Comparison of ENCODE assay signal across 9 cellular contexts in genomic region chr12:6608592-6609311, GRCh38. TPM values are rescaled to one million over a fixed set of nuclear protein-coding genes. Genes with fewer than 3 reads are reported as not detected.
DNase-seq lines count a peak whose midpoint lies in the region; ATAC-seq, FAIRE-seq and TF ChIP-seq lines count a peak whose summit lies in the region.
"Had no signal": no experiment of that assay in that cellular context is flagged by ENCODE, and none has a peak within 500 bp of the region (broad histone marks: within the 10 kb centered on the region; RNA-seq: fewer than 3 reads in every experiment).

No MANE protein-coding gene starts in this region.

- no peak for ATAC-seq in HG03045 (IDR thresholded peaks at IDR 0.05; ENCODE audit: unreplicated experiment)

- H3K27ac ChIP-seq in WERI-Rb-1 (peak overlapping the region; percentile 88), kidney (ENCODE audit: low read depth in 2 of 2, low read length in 2 of 2) (no peak overlapping the region), testis (peak overlapping the region; percentile 4 to 82)

- no peaks in the 10 kb centered on the region for H3K27me3 Mint-ChIP-seq in activated CD4-positive, alpha-beta T cell treated with anti-CD3 and anti-CD28 coated beads, Interleukin-2, amount 10 ng/mL, durations not matched to agents 24 days and 14 days

- peaks cover 25% of the 10 kb centered on the region for H3K36me3 ChIP-seq in WERI-Rb-1
- no peaks in the 10 kb centered on the region for H3K36me3 ChIP-seq in kidney (ENCODE audit: control insufficient read depth in 1 of 2, insufficient read depth in 2 of 2, low read length in 2 of 2)
- no peaks in the 10 kb centered on the region for H3K36me3 ChIP-seq in testis (ENCODE audit: low read depth, missing control alignments)

- TF ChIP-seq CTCF in WERI-Rb-1 (IDR thresholded peaks at IDR 0.05; ENCODE audit: low read depth, low read length) (no peak), kidney (IDR thresholded peaks at IDR 0.05; ENCODE audit: borderline replicate concordance, extremely low read depth, insufficient read depth) (no peak), testis (IDR thresholded peaks at IDR 0.05) (no peak)

- FAIRE-seq in kidney (lab: Jason Lieb, UNC), result no peak

- H3K27me3 ChIP-seq in WERI-Rb-1 (ENCODE audit: insufficient read depth, low read depth, severe bottlenecking), result no peaks in the 10 kb centered on the region
- H3K27me3 ChIP-seq in testis, result no peaks in the 10 kb centered on the region

- H3K36me3 Mint-ChIP-seq in activated CD4-positive, alpha-beta T cell treated with anti-CD3 and anti-CD28 coated beads, Interleukin-2, amount 10 ng/mL, durations not matched to agents 24 days and 14 days (ENCODE audit: low read depth), result peaks cover 15% of the 10 kb centered on the region

- intact Hi-C loops in activated CD4-positive, alpha-beta T cell treated with anti-CD3 and anti-CD28 coated beads, Interleukin-2, amount 10 ng/mL, durations not matched to agents 24 days and 14 days (cut with micrococcal nuclease), result loop anchor here (1.0 to 5.0 kb wide), 3 partner anchors 81 to 264 kb away; partner anchors contain the start of genes CD4, SPSB2 and ZNF384
- intact Hi-C loops in kidney (cut with DNase I), result no loop called here
- intact Hi-C loops in testis (cut with DNase I; ENCODE audit: low total_unique reads), result loop anchor here (10.0 kb wide), 1 partner anchor 54 kb away; the partner anchor contains the start of gene IFFO1

- peaks cover 4% of the 10 kb centered on the region for H3K9me3 ChIP-seq in WERI-Rb-1 (ENCODE audit: severe bottlenecking)
- no peaks in the 10 kb centered on the region for H3K9me3 ChIP-seq in kidney (ENCODE audit: control insufficient read depth in 1 of 2, low read length in 2 of 2)
- H3K9me3 ChIP-seq in testis, result no peaks in the 10 kb centered on the region

- no peak overlapping the region for H3K27ac Mint-ChIP-seq in activated CD4-positive, alpha-beta T cell treated with anti-CD3 and anti-CD28 coated beads, Interleukin-2, amount 10 ng/mL, durations not matched to agents 24 days and 14 days
- H3K27ac Mint-ChIP-seq: T-helper 1 cell treated with Interleukin-12 subunit alpha and Interleukin-12 subunit beta and Interleukin-4 antibody, amounts not matched to agents 30 μg/mL and 1 μg/mL, for 36 hours had no signal

- peaks cover 42% of the 10 kb centered on the region for H3K4me1 Mint-ChIP-seq in activated CD4-positive, alpha-beta T cell treated with anti-CD3 and anti-CD28 coated beads, Interleukin-2, amount 10 ng/mL, durations not matched to agents 24 days and 14 days

- H3K4me3 ChIP-seq in WERI-Rb-1 (ENCODE audit: low read depth, low read length), result no peak overlapping the region
- H3K4me3 ChIP-seq in kidney (ENCODE audit: low read length in 2 of 2), result no peak overlapping the region
- no peak overlapping the region for H3K4me3 ChIP-seq in testis

- no peak for TF ChIP-seq POLR2A in testis (IDR thresholded peaks at IDR 0.05)

- no peaks in the 10 kb centered on the region for H3K9me3 Mint-ChIP-seq in activated CD4-positive, alpha-beta T cell treated with anti-CD3 and anti-CD28 coated beads, Interleukin-2, amount 10 ng/mL, durations not matched to agents 24 days and 14 days
- H3K9me3 Mint-ChIP-seq: T-helper 1 cell treated with Interleukin-12 subunit alpha and Interleukin-12 subunit beta and Interleukin-4 antibody, amounts not matched to agents 30 μg/mL and 1 μg/mL, for 36 hours had no signal

- peaks cover 33 to 36% of the 10 kb centered on the region in 2 donors for H3K4me1 ChIP-seq in kidney (ENCODE audit: control insufficient read depth in 1 of 2, insufficient read depth in 1 of 2, low read depth in 1 of 2, low read length in 2 of 2)
- H3K4me1 ChIP-seq in testis, result peaks cover 43% of the 10 kb centered on the region

- DNase-seq in activated CD4-positive, alpha-beta T cell treated with anti-CD3 and anti-CD28 coated beads, Interleukin-2, amount 10 ng/mL, durations not matched to agents 24 days and 14 days, result peak; percentile 77
- no peak for DNase-seq in activated CD4-positive, alpha-beta T cell treated with anti-CD3 and anti-CD28 coated beads, Interleukin-2, amount 50 U/mL, for 4 hours
- DNase-seq in WERI-Rb-1, result peak; percentile 36
- DNase-seq in kidney, result peak; percentile 82
- DNase-seq in testis, result peak; percentile 28
- no peak for DNase-seq in NOMO-1 treated with dmso at 0.1 percent for 144 hours (lab: John Stamatoyannopoulos, UW; ENCODE audit: unreplicated experiment)
- no peak for DNase-seq in RKO (ENCODE audit: low spot score)

- no peak overlapping the region for H3K4me3 Mint-ChIP-seq in activated CD4-positive, alpha-beta T cell treated with anti-CD3 and anti-CD28 coated beads, Interleukin-2, amount 10 ng/mL, durations not matched to agents 24 days and 14 days
- H3K4me3 Mint-ChIP-seq: T-helper 1 cell treated with Interleukin-12 subunit alpha and Interleukin-12 subunit beta and Interleukin-4 antibody, amounts not matched to agents 30 μg/mL and 1 μg/mL, for 36 hours had no signal

- 51 to 55% methylated on average over 8 of the region's 8 CpGs for WGBS in testis, 2 donors

- H3K9ac ChIP-seq in kidney (ENCODE audit: low read length in 2 of 2), result no peak overlapping the region

RNA-seq across cellular contexts. Expression of gene CHD4, which starts 1.6 kb away (rescaled TPM):
- 356 and 363 TPM in 2 replicates for total RNA-seq in activated CD4-positive, alpha-beta T cell treated with anti-CD3 and anti-CD28 coated beads, Interleukin-2, amount 10 ng/mL, durations not matched to agents 24 days and 14 days
- total RNA-seq in kidney, result 224 TPM
- polyA plus RNA-seq in kidney (ENCODE audit: insufficient read depth, low read depth, low replicate concordance), result 109 TPM
- total RNA-seq in testis, result 100 to 1,000 TPM; 314 to 328 TPM
- 160 TPM for polyA plus RNA-seq in testis (ENCODE audit: insufficient read depth, low read depth, low replicate concordance)

RNA-seq across cellular contexts. Expression of gene LPAR5, which starts 27.0 kb away (rescaled TPM):
- total RNA-seq in activated CD4-positive, alpha-beta T cell treated with anti-CD3 and anti-CD28 coated beads, Interleukin-2, amount 10 ng/mL, durations not matched to agents 24 days and 14 days, result 3.3 and 4.2 TPM in 2 replicates
- total RNA-seq in kidney, result 4.9 TPM
- 0.97 TPM for polyA plus RNA-seq in kidney (ENCODE audit: insufficient read depth, low read depth, low replicate concordance)
- total RNA-seq in testis, result 1 to 10 TPM; 1.5 to 2.4 TPM
- 3.1 TPM for polyA plus RNA-seq in testis (ENCODE audit: insufficient read depth, low read depth, low replicate concordance)

RNA-seq across cellular contexts. Expression of gene ACRBP, which starts 38.5 kb away (rescaled TPM):
- total RNA-seq in activated CD4-positive, alpha-beta T cell treated with anti-CD3 and anti-CD28 coated beads, Interleukin-2, amount 10 ng/mL, durations not matched to agents 24 days and 14 days, result 0.47 and 0.64 TPM in 2 replicates
- total RNA-seq in kidney, result 3.4 TPM
- polyA plus RNA-seq in kidney (ENCODE audit: insufficient read depth, low read depth, low replicate concordance), result 2.1 TPM
- total RNA-seq in testis, result 100 to 1,000 TPM; 172 to 241 TPM
- polyA plus RNA-seq in testis (ENCODE audit: insufficient read depth, low read depth, low replicate concordance), result 715 TPM

RNA-seq across cellular contexts. Expression of gene NOP2, which starts 40.7 kb away (rescaled TPM):
- 192 and 193 TPM in 2 replicates for total RNA-seq in activated CD4-positive, alpha-beta T cell treated with anti-CD3 and anti-CD28 coated beads, Interleukin-2, amount 10 ng/mL, durations not matched to agents 24 days and 14 days
- total RNA-seq in kidney (29.7 TPM), testis (10 to 100 TPM; 51.8 to 60.3 TPM)
- polyA plus RNA-seq in kidney (ENCODE audit: insufficient read depth, low read depth, low replicate concordance) (12.2 TPM), testis (ENCODE audit: insufficient read depth, low read depth, low replicate concordance) (38.6 TPM)

RNA-seq across cellular contexts. Expression of gene IFFO1, which starts 52.9 kb away (rescaled TPM):
- 16.0 and 16.9 TPM in 2 replicates for total RNA-seq in activated CD4-positive, alpha-beta T cell treated with anti-CD3 and anti-CD28 coated beads, Interleukin-2, amount 10 ng/mL, durations not matched to agents 24 days and 14 days
- 21.5 TPM for total RNA-seq in kidney
- 11.5 TPM for polyA plus RNA-seq in kidney (ENCODE audit: insufficient read depth, low read depth, low replicate concordance)
- 10 to 100 TPM; 40.6 to 43.4 TPM for total RNA-seq in testis
- polyA plus RNA-seq in testis (ENCODE audit: insufficient read depth, low read depth, low replicate concordance), result 28.6 TPM

Comparison
In these comparisons a context has a peak if more than half of its experiments do, and no peak if none do; other contexts are left out.
1. DNase-seq: peak in activated CD4-positive, alpha-beta T cell treated with anti-CD3 and anti-CD28 coated beads, Interleukin-2, amount 10 ng/mL, durations not matched to agents 24 days and 14 days (single experiment), WERI-Rb-1 (single experiment), kidney (single experiment) and testis (single experiment); none in activated CD4-positive, alpha-beta T cell treated with anti-CD3 and anti-CD28 coated beads, Interleukin-2, amount 50 U/mL, for 4 hours (0 of 2), NOMO-1 treated with dmso at 0.1 percent for 144 hours (single experiment) and RKO (single experiment).
2. H3K27ac ChIP-seq: peak in WERI-Rb-1 (single experiment) and testis (2 of 2); none in kidney (0 of 2).
3. RNA of gene ACRBP, which starts 38.5 kb away (total RNA-seq): 172 to 241 TPM in testis; 3.4 TPM in kidney (single experiment) and 0.47 to 0.64 TPM in activated CD4-positive, alpha-beta T cell treated with anti-CD3 and anti-CD28 coated beads, Interleukin-2, amount 10 ng/mL, durations not matched to agents 24 days and 14 days; every median in the first group is over 10 times any median in the second.